20 cellular contexts compared by ENCODE assay signal in the genomic region with DNA sequence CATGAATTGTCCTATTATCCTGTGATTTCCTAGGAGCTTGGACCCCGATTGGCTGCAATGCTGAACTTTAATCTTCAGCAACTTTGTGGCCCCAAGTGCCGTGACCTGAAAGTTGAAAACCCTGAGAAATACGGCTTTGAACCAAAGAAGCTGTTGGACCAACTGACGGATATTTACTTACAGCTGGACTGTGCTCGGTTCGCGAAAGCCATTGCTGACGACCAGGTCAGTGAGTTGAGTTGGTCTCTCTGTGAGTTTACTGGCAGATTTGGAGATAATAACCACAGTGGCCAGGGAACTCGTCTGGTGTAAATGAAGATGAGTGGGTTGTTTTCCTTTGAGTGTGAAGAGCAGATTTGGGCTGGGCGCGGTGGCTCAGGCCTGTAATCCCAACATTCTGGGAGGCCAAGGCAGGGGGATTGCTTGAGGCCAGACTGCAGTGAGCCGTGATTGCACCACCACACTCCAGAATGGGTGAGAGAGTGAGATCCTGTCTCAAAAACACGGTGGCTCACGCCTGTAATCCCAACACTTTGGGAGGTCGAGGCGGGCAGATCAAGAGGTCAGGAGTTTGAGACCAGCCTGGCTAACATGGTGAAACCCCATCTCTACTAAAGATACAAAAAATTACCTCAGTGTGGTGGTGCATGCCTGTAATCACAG. TPM values are rescaled to one million over a fixed set of nuclear protein-coding genes. Genes with fewer than 3 reads are reported as not detected.
DNase-seq lines count a peak whose midpoint lies in the region; ATAC-seq and TF ChIP-seq lines count a peak whose summit lies in the region.
"Had no signal": no experiment of that assay in that cellular context is flagged by ENCODE, and none has a peak within 500 bp of the region (broad histone marks: within the 10 kb centered on the region; RNA-seq: fewer than 3 reads in every experiment).

No MANE protein-coding gene starts in this region.

- peaks cover 62% of the 10 kb centered on the region for H3K4me1 Mint-ChIP-seq in activated CD8-positive, alpha-beta memory T cell treated with anti-CD3 and anti-CD28 coated beads, Interleukin-2, amount 10 ng/mL, durations not matched to agents 7 days and 5 days
- H3K4me1 Mint-ChIP-seq in activated T-helper 2 cell treated with anti-CD3 and anti-CD28 coated beads, Interferon-gamma antibody, Interleukin-2, Interleukin-4, amounts not matched to agents 10 μg/mL and 5 μg/mL and 100 μg/mL, durations not matched to agents 14 hours and 24 hours and 36 hours (ENCODE audit: low read depth), result peaks cover 49% of the 10 kb centered on the region

- peaks cover 10% of the 10 kb centered on the region for H3F3A ChIP-seq in Loucy (ENCODE audit: low read depth)

- peak overlapping the region; percentile 96 for H3K27ac Mint-ChIP-seq in activated CD8-positive, alpha-beta memory T cell treated with anti-CD3 and anti-CD28 coated beads, Interleukin-2, amount 10 ng/mL, durations not matched to agents 7 days and 5 days
- peak overlapping the region; percentile 6 for H3K27ac Mint-ChIP-seq in activated T-helper 2 cell treated with anti-CD3 and anti-CD28 coated beads, Interferon-gamma antibody, Interleukin-2, Interleukin-4, amounts not matched to agents 10 μg/mL and 5 μg/mL and 100 μg/mL, durations not matched to agents 14 hours and 24 hours and 36 hours
- H3K27ac Mint-ChIP-seq: type B pancreatic cell had no signal

- H3K4me2 ChIP-seq in Loucy (ENCODE audit: low read depth, low read length, poor library complexity, severe bottlenecking), result peak overlapping the region; percentile 72

- no peak overlapping the region for H2AFZ ChIP-seq in Loucy (ENCODE audit: low read length)

- TF ChIP-seq CTCF in Loucy (conservative IDR thresholded peaks at IDR 0.05; ENCODE audit: low read length), result no peak

- H4K20me1 ChIP-seq in Loucy (ENCODE audit: insufficient read depth, low read length, poor library complexity, severe bottlenecking), result no peaks in the 10 kb centered on the region

- peaks cover 62% of the 10 kb centered on the region for H3K36me3 Mint-ChIP-seq in activated CD8-positive, alpha-beta memory T cell treated with anti-CD3 and anti-CD28 coated beads, Interleukin-2, amount 10 ng/mL, durations not matched to agents 7 days and 5 days
- peaks cover 66% of the 10 kb centered on the region for H3K36me3 Mint-ChIP-seq in activated T-helper 2 cell treated with anti-CD3 and anti-CD28 coated beads, Interferon-gamma antibody, Interleukin-2, Interleukin-4, amounts not matched to agents 10 μg/mL and 5 μg/mL and 100 μg/mL, durations not matched to agents 14 hours and 24 hours and 36 hours (ENCODE audit: low read depth)

- no peak overlapping the region for H3K4me3 Mint-ChIP-seq in activated CD8-positive, alpha-beta memory T cell treated with anti-CD3 and anti-CD28 coated beads, Interleukin-2, amount 10 ng/mL, durations not matched to agents 7 days and 5 days
- no peak overlapping the region for H3K4me3 Mint-ChIP-seq in activated T-helper 2 cell treated with anti-CD3 and anti-CD28 coated beads, Interferon-gamma antibody, Interleukin-2, Interleukin-4, amounts not matched to agents 10 μg/mL and 5 μg/mL and 100 μg/mL, durations not matched to agents 14 hours and 24 hours and 36 hours (ENCODE audit: low read depth)
- H3K4me3 Mint-ChIP-seq: type B pancreatic cell had no signal

- no peak for ATAC-seq in activated CD8-positive, alpha-beta memory T cell treated with anti-CD3 and anti-CD28 coated beads, Interleukin-2, amount 10 ng/mL, durations not matched to agents 7 days and 5 days
- ATAC-seq in HG03469 (IDR thresholded peaks at IDR 0.05; ENCODE audit: unreplicated experiment) (no peak), GM21619 (IDR thresholded peaks at IDR 0.05; ENCODE audit: unreplicated experiment) (no peak)
- ATAC-seq: heart right ventricle; naive thymus-derived CD4-positive, alpha-beta T cell; right cardiac atrium had no signal

- peak overlapping the region; percentile 41 for H3K9ac ChIP-seq in Loucy (ENCODE audit: low read depth, low read length, poor library complexity, severe bottlenecking)

- H3K79me2 ChIP-seq in Loucy (ENCODE audit: insufficient read depth, low read length), result no peaks in the 10 kb centered on the region

- intact Hi-C loops in activated T-helper 2 cell treated with anti-CD3 and anti-CD28 coated beads, Interferon-gamma antibody, Interleukin-2, Interleukin-4, amounts not matched to agents 10 μg/mL and 5 μg/mL and 100 μg/mL, durations not matched to agents 14 hours and 24 hours and 36 hours (cut with micrococcal nuclease), result loop anchor here (2.0 kb wide), 1 partner anchor 42 kb away; no protein-coding TSS in a partner anchor

- peaks cover 3% of the 10 kb centered on the region for H3K9me3 Mint-ChIP-seq in activated CD8-positive, alpha-beta memory T cell treated with anti-CD3 and anti-CD28 coated beads, Interleukin-2, amount 10 ng/mL, durations not matched to agents 7 days and 5 days (ENCODE audit: low read depth)
- peaks cover 7% of the 10 kb centered on the region for H3K9me3 Mint-ChIP-seq in activated T-helper 2 cell treated with anti-CD3 and anti-CD28 coated beads, Interferon-gamma antibody, Interleukin-2, Interleukin-4, amounts not matched to agents 10 μg/mL and 5 μg/mL and 100 μg/mL, durations not matched to agents 14 hours and 24 hours and 36 hours
- H3K9me3 Mint-ChIP-seq: type B pancreatic cell had no signal

- no peaks in the 10 kb centered on the region for H3K27me3 ChIP-seq in Loucy (ENCODE audit: insufficient read depth, low read length, poor library complexity, severe bottlenecking)
- H3K27me3 ChIP-seq: heart right ventricle, pancreas had no signal

- H3K9me2 ChIP-seq in Loucy (replicated peaks; ENCODE audit: low read depth, low read length), result no peaks in the 10 kb centered on the region

- H3K27me3 Mint-ChIP-seq in activated CD8-positive, alpha-beta memory T cell treated with anti-CD3 and anti-CD28 coated beads, Interleukin-2, amount 10 ng/mL, durations not matched to agents 7 days and 5 days, result no peaks in the 10 kb centered on the region
- H3K27me3 Mint-ChIP-seq in activated T-helper 2 cell treated with anti-CD3 and anti-CD28 coated beads, Interferon-gamma antibody, Interleukin-2, Interleukin-4, amounts not matched to agents 10 μg/mL and 5 μg/mL and 100 μg/mL, durations not matched to agents 14 hours and 24 hours and 36 hours (ENCODE audit: low read depth), result no peaks in the 10 kb centered on the region
- H3K27me3 Mint-ChIP-seq: naive thymus-derived CD4-positive, alpha-beta T cell; type B pancreatic cell had no signal

- DNase-seq in activated CD8-positive, alpha-beta memory T cell treated with anti-CD3 and anti-CD28 coated beads, Interleukin-2, amount 10 ng/mL, durations not matched to agents 7 days and 5 days, result no peak
- no peak for DNase-seq in activated CD8-positive, alpha-beta memory T cell treated with anti-CD3 and anti-CD28 coated beads, Interleukin-2, amount 50 U/mL, for 4 hours
- no peak for DNase-seq in activated T-helper 2 cell treated with anti-CD3 and anti-CD28 coated beads, Interferon-gamma antibody, Interleukin-2, Interleukin-4, amounts not matched to agents 10 μg/mL and 5 μg/mL and 100 μg/mL, durations not matched to agents 14 hours and 24 hours and 36 hours (ENCODE audit: low spot score)
- peak; percentile 57 for DNase-seq in mesenteric fat pad (ENCODE audit: low spot score)
- DNase-seq in HuH-7 (ENCODE audit: low spot score), result no peak
- DNase-seq: activated gamma-delta T cell; foreskin fibroblast; heart right ventricle; mesendoderm; naive thymus-derived CD4-positive, alpha-beta T cell; NCI-H1436; NCI-H510A; NK-92 treated with Interleukin-12 subunit alpha and Interleukin-12 subunit beta, amount 100 ng/mL, for 24 hours; pancreas; right cardiac atrium; T-helper 9 cell had no signal

- H3K9me3 ChIP-seq in Loucy (ENCODE audit: insufficient read depth, low read depth, low read length), result no peaks in the 10 kb centered on the region
- H3K9me3 ChIP-seq: pancreas had no signal

- peaks cover 39% of the 10 kb centered on the region for H3K4me1 ChIP-seq in Loucy (ENCODE audit: insufficient read depth, low read length, poor library complexity, severe bottlenecking)

- CTCF ChIA-PET in activated CD8-positive, alpha-beta memory T cell treated with anti-CD3 and anti-CD28 coated beads, Interleukin-2, amount 10 ng/mL, durations not matched to agents 7 days and 5 days (lab: Charles Lee), result interaction anchor here (1.4 to 5.9 kb wide), 2 partner anchors 16 to 38 kb away, joined by 4 to 22 read pairs; partner anchors contain the start of gene KIF1B

- H3K4me3 ChIP-seq in Loucy (ENCODE audit: low read length, poor library complexity, severe bottlenecking), result peak overlapping the region; percentile 57
- H3K4me3 ChIP-seq: heart right ventricle, pancreas had no signal

- peaks cover 6% of the 10 kb centered on the region; the same call in 1 of the 2 replicates for H3K36me3 ChIP-seq in Loucy (ENCODE audit: insufficient read depth, low read length)

RNA-seq across cellular contexts. Expression of gene KIF1B, which starts 39.1 kb away (rescaled TPM):
- 10 to 100 TPM; 14.2 to 21.3 TPM for total RNA-seq in activated CD8-positive, alpha-beta memory T cell treated with anti-CD3 and anti-CD28 coated beads, Interleukin-2, amount 10 ng/mL, durations not matched to agents 7 days and 5 days
- total RNA-seq in activated T-helper 2 cell treated with anti-CD3 and anti-CD28 coated beads, Interferon-gamma antibody, Interleukin-2, Interleukin-4, amounts not matched to agents 10 μg/mL and 5 μg/mL and 100 μg/mL, durations not matched to agents 14 hours and 24 hours and 36 hours, result 21.9 and 23.8 TPM in 2 replicates
- total RNA-seq in mesenteric fat pad, result 59.3 TPM
